Comparison of ENCODE assay signal across 25 cellular contexts in the genomic region with DNA sequence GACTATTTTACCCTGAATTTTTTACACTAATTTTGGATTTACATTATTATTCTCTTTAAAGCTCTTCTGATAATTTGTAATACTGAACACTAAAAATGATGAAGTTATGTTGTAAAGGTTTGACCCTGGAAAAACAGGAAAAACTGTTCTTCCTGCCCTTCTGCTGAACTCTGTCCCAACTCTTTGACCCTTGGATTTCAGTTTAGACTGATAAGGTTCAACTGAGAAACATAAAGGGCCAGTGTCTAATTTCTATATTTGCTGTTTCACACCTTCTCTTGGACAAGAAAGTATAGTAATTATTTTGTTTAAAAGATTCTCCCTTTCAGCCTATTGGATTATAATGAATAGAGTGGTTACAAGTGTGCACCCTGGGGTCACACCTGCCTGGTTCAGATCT. TPM values are rescaled to one million over a fixed set of nuclear protein-coding genes. Genes with fewer than 3 reads are reported as not detected.
DNase-seq lines count a peak whose midpoint lies in the region; ATAC-seq and FAIRE-seq lines count a peak whose summit lies in the region.
"Had no signal": no experiment of that assay in that cellular context is flagged by ENCODE, and none has a peak within 500 bp of the region (broad histone marks: within the 10 kb centered on the region; RNA-seq: fewer than 3 reads in every experiment).

No MANE protein-coding gene starts in this region.

- H3K36me3 ChIP-seq in small intestine (ENCODE audit: control insufficient read depth in 2 of 2, insufficient read depth in 2 of 2, low read length in 2 of 2): no peaks in the 10 kb centered on the region

- ATAC-seq in left lobe of liver (peak; percentile 94), HG02981 (IDR thresholded peaks at IDR 0.05; ENCODE audit: unreplicated experiment) (no peak)
- ATAC-seq: Panc1 had no signal

- H3K4me3 ChIP-seq in small intestine (ENCODE audit: low read depth in 1 of 2, low read length in 2 of 2): no peak overlapping the region
- H3K4me3 ChIP-seq: BLaER1 treated with 17β-estradiol and CSF1 and Interleukin-3, amounts not matched to agents 10 nM and 100 nM had no signal

- H3K9me3 ChIP-seq in small intestine (ENCODE audit: control insufficient read depth, low read depth): no peaks in the 10 kb centered on the region

- no peak overlapping the region for H3K27ac ChIP-seq in small intestine (ENCODE audit: low read depth in 1 of 2, low read length in 1 of 2)
- H3K27ac ChIP-seq: BLaER1 treated with 17β-estradiol and CSF1 and Interleukin-3, amounts not matched to agents 10 nM and 100 nM; HL-60; RWPE1 had no signal

- no peaks in the 10 kb centered on the region for H3K4me1 ChIP-seq in small intestine (ENCODE audit: control insufficient read depth in 2 of 2, insufficient read depth in 1 of 2, low read depth in 1 of 2, low read length in 1 of 2)

- H3K27me3 ChIP-seq in small intestine (ENCODE audit: control insufficient read depth in 2 of 2, insufficient read depth in 2 of 2, low read length in 2 of 2): no peaks in the 10 kb centered on the region
- H3K27me3 ChIP-seq: BLaER1 treated with 17β-estradiol and CSF1 and Interleukin-3, amounts not matched to agents 10 nM and 100 nM had no signal

- no peak for FAIRE-seq in small intestine (lab: Jason Lieb, UNC)
- FAIRE-seq: GM18507, H54 had no signal

- DNase-seq in NCI-H2107 treated with DMSO at 0.1 percent for 48 hours (lab: John Stamatoyannopoulos, UW; ENCODE audit: unreplicated experiment) (peak; percentile 31), NCI-H2107 (lab: John Stamatoyannopoulos, UW) (no peak), dermis microvascular lymphatic vessel endothelial cell (ENCODE audit: low read depth in 2 of 2) (peak; percentile 43 to 57), left lobe of liver (ENCODE audit: low spot score) (no peak), small intestine (peak; percentile 80), superior temporal gyrus (ENCODE audit: extremely low spot score) (no peak), epidermal melanocyte (ENCODE audit: insufficient read length, low spot score) (no peak)
- DNase-seq: AML-193; CD4-positive, alpha-beta T cell; DMS53; Kasumi-1; MV-4-11; NCI-H1105 treated with DMSO at 0.1 percent for 48 hours; NCI-H1694; NCI-H446; NCI-H524 treated with DMSO at 0.1 percent for 48 hours; NCI-H82; SHP77 had no signal

RNA-seq across cellular contexts. Expression of a gene that starts 12.8 kb away (rescaled TPM):
- total RNA-seq in dermis microvascular lymphatic vessel endothelial cell: 48.3 and 59.4 TPM in 2 replicates
- total RNA-seq in left lobe of liver: 21.2 TPM
- polyA plus RNA-seq in small intestine: 10 to 100 TPM; 13.2 to 19.2 (median 14.8) TPM

Comparison
In these comparisons a context has a peak if more than half of its experiments do, and no peak if none do; other contexts are left out.
1. DNase-seq: peak in NCI-H2107 treated with DMSO at 0.1 percent for 48 hours (single experiment), dermis microvascular lymphatic vessel endothelial cell (2 of 2) and small intestine (single experiment); none in NCI-H2107 (single experiment), left lobe of liver (single experiment), superior temporal gyrus (single experiment) and epidermal melanocyte (single experiment).